In genomic region chr3:49536875-49537533, GRCh38 we compare ENCODE assay signal across 21 cellular contexts. TPM values are rescaled to one million over a fixed set of nuclear protein-coding genes. Genes with fewer than 3 reads are reported as not detected.
DNase-seq lines count a peak whose midpoint lies in the region.
"Had no signal": no experiment of that assay in that cellular context is flagged by ENCODE, and none has a peak within 500 bp of the region (broad histone marks: within the 10 kb centered on the region; RNA-seq: fewer than 3 reads in every experiment).

No MANE protein-coding gene starts in this region.

- H4K12ac ChIP-seq in trophoblast cell (ENCODE audit: low read depth, low read length): no peak overlapping the region

- peak overlapping the region; percentile 55 for H4K8ac ChIP-seq in trophoblast cell (ENCODE audit: low read depth, low read length)

- H2AFZ ChIP-seq in trophoblast cell (ENCODE audit: insufficient read depth, low read length, poor library complexity): no peak overlapping the region

- peak; percentile 20 for DNase-seq in EH (ENCODE audit: low read depth)
- DNase-seq in SJCRH30: no peak
- DNase-seq in kidney tubule cell (ENCODE audit: low spot score): peak; percentile 40
- peak; percentile 83 to 94 for DNase-seq in trophoblast cell
- no peak for DNase-seq in activated T-cell treated with anti-CD3 and anti-CD28 coated beads, Interleukin-2, amount 50 U/mL, for 48 hours
- no peak for DNase-seq in NCI-H1092 (lab: John Stamatoyannopoulos, UW)
- no peak for DNase-seq in ACHN
- DNase-seq in cerebellum (ENCODE audit: low spot score): no peak
- DNase-seq: activated naive CD4-positive, alpha-beta T cell; activated T-cell treated with anti-CD3 and anti-CD28 coated beads, Interleukin-2, amount 50 U/mL, for 4 hours; amniotic stem cell; kidney; naive B cell; NCI-H1417 treated with DMSO at 0.1 percent for 48 hours; NCI-H524; Peyer's patch; right cardiac atrium; stimulated activated CD4-positive, alpha-beta T cell treated with anti-CD3 and anti-CD28 coated beads, Interleukin-15, amount 100 ng/mL, for 24 hours; stimulated activated naive CD8-positive, alpha-beta T cell treated with anti-CD3 and anti-CD28 coated beads, Interleukin-15, Interleukin-2, amounts not matched to agents 100 U/mL and 50 U/mL, for 24 hours; T-cell had no signal

- no peak overlapping the region for H2AK5ac ChIP-seq in trophoblast cell (ENCODE audit: low read length)

- no peaks in the 10 kb centered on the region for H3K79me2 ChIP-seq in trophoblast cell (ENCODE audit: control insufficient read depth, insufficient read depth, low read length, poor library complexity)

- no peak overlapping the region for H3K23ac ChIP-seq in trophoblast cell (ENCODE audit: low read length)

- H4K91ac ChIP-seq in trophoblast cell (ENCODE audit: low read depth, low read length): peak overlapping the region; percentile 34

- H2BK12ac ChIP-seq in trophoblast cell (ENCODE audit: low read length): peak overlapping the region; percentile 77

- H2BK120ac ChIP-seq in trophoblast cell (ENCODE audit: insufficient read depth, low read length, poor library complexity): no peak overlapping the region

- no peak overlapping the region for H3K4me2 ChIP-seq in trophoblast cell (ENCODE audit: low read length)

- H3K14ac ChIP-seq in trophoblast cell (ENCODE audit: low read length): no peak overlapping the region

- WGBS in trophoblast cell (ENCODE audit: extremely low coverage, insufficient coverage, insufficient read length): no CpG with 5 or more reads among the region's 16 CpGs

- H3K36me3 ChIP-seq in SJCRH30 (peaks cover 5% of the 10 kb centered on the region; the same call in 1 of the 2 replicates), trophoblast cell (ENCODE audit: control insufficient read depth in 1 of 2, insufficient read depth in 2 of 2, low read length in 2 of 2) (peaks cover 21 to 29% of the 10 kb centered on the region in 2 experiments)

- no peaks in the 10 kb centered on the region for H3K9me3 ChIP-seq in SJCRH30 (replicated peaks)
- H3K9me3 ChIP-seq in trophoblast cell (ENCODE audit: insufficient read depth, low read depth, low read length): peaks cover 1% of the 10 kb centered on the region
- H3K9me3 ChIP-seq: Peyer's patch, SJSA1 had no signal

- H3K27ac ChIP-seq in SJCRH30 (peak overlapping the region; percentile 13; the same call in 1 of the 2 replicates), trophoblast cell (ENCODE audit: low read depth, low read length) (peak overlapping the region; percentile 72)
- H3K27ac ChIP-seq: Peyer's patch, SJSA1 had no signal

- in situ Hi-C loops in ACHN (cut with HindIII; ENCODE audit: low pct_ligation_motif_present, low pct_unique_long_range_greater_than_20kb, low sequenced_read_pairs): no loop called here

- H3K79me1 ChIP-seq in trophoblast cell (ENCODE audit: low read length): peaks cover 19% of the 10 kb centered on the region

- H2BK5ac ChIP-seq in trophoblast cell (ENCODE audit: low read depth, low read length, poor library complexity): peak overlapping the region; percentile 58

- H3K4me3 ChIP-seq in SJCRH30 (no peak overlapping the region), trophoblast cell (ENCODE audit: low read depth, low read length) (no peak overlapping the region)
- H3K4me3 ChIP-seq: Peyer's patch, SJSA1 had no signal

- H3K4ac ChIP-seq in trophoblast cell (ENCODE audit: low read depth, low read length): no peak overlapping the region

- H3K9ac ChIP-seq in trophoblast cell (ENCODE audit: low read length): no peak overlapping the region

- H3K4me1 ChIP-seq in SJCRH30: peaks cover 7% of the 10 kb centered on the region
- H3K4me1 ChIP-seq in trophoblast cell (ENCODE audit: control insufficient read depth in 1 of 2, insufficient read depth in 2 of 2, low read length in 2 of 2): peaks cover 24 to 25% of the 10 kb centered on the region in 2 experiments

- H3K18ac ChIP-seq in trophoblast cell (ENCODE audit: low read length): no peak overlapping the region

- no peaks in the 10 kb centered on the region for H3K27me3 ChIP-seq in SJCRH30
- no peaks in the 10 kb centered on the region for H3K27me3 ChIP-seq in trophoblast cell (ENCODE audit: insufficient read depth, low read length)
- H3K27me3 ChIP-seq: Peyer's patch, SJSA1 had no signal

RNA-seq across cellular contexts. Expression of gene BSN, which starts 17.3 kb away (rescaled TPM):
- 0.08 and 0.14 TPM in 2 replicates for total RNA-seq in SJCRH30 (2014; rRNA removed; shearing (Covaris generic))
- polyA plus RNA-seq in trophoblast cell (2013): 0.29 and 0.34 TPM in 2 replicates
- total RNA-seq in cerebellum: 13.7 TPM

Comparison
In these comparisons a context has a peak if more than half of its experiments do, and no peak if none do; other contexts are left out.
1. DNase-seq: peak in EH (single experiment), kidney tubule cell (single experiment) and trophoblast cell (2 of 2); none in SJCRH30 (0 of 2), activated T-cell treated with anti-CD3 and anti-CD28 coated beads, Interleukin-2, amount 50 U/mL, for 48 hours (0 of 2), NCI-H1092 (single experiment), ACHN (single experiment) and cerebellum (single experiment).
2. RNA of gene BSN, which starts 17.3 kb away (total RNA-seq): 13.7 TPM in cerebellum (single experiment); 0.08 to 0.14 TPM in SJCRH30; every median in the first group is over 10 times any median in the second.